1 cellular context compared by ENCODE assay signal in the genomic region with DNA sequence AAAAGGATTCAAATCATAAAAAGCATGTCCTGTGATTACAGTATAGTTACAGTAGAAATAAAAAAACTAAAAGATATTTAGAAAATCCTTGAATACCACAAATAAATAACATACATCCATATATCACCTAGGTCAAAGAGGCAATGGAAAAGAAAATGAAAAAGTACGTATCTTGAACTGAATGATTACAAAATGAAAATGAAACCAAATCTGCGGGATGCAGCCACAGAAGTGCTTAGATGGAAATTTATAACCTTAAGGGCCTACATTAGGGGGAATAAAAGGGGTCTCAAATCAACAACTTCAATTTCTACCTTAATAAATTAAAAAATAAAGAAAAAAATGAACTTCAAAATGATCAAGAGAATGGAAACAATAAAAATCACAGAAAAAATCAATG.
TF ChIP-seq lines count a peak whose summit lies in the region.

No MANE protein-coding gene starts in this region.

TF ChIP-seq in WTC11, 78 proteins besides CTCF, POLR2A, EP300 and RAD21 (continued from another document):
- TF ChIP-seq, protein P1, sequence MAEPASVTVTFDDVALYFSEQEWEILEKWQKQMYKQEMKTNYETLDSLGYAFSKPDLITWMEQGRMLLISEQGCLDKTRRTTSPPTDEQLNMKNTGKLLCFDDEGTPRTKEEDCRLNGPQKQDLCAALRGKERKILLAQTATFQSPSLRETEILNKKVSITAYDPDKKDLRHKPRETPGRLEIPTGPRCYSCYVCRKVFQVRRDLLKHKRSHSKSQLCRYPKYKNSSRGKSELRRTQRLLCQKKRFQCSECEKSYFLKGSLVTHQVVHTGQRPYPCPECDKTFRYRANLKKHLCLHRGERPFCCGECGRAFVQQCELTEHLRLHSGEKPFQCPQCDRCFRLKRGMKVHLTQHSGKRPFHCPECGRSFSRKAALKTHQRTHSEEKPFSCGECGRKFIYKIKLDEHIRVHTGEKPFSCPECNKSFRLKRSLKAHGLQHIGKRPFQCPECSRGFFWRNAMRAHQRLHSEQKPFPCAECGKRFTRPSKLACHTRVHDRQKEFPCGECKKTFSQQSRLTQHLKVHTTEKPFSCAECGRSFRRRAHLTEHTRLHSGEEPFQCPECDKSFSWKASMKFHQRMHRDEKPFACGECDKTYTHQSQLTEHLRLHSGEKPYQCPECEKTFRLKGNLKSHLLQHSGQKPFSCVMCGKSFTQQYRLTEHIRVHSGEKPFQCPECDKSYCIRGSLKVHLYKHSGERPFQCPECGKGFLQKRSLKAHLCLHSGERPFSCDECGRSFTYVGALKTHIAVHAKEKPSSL (CRISPR knock-in tag; conservative IDR thresholded peaks at IDR 0.05): no peak
- TF ChIP-seq, protein P2, sequence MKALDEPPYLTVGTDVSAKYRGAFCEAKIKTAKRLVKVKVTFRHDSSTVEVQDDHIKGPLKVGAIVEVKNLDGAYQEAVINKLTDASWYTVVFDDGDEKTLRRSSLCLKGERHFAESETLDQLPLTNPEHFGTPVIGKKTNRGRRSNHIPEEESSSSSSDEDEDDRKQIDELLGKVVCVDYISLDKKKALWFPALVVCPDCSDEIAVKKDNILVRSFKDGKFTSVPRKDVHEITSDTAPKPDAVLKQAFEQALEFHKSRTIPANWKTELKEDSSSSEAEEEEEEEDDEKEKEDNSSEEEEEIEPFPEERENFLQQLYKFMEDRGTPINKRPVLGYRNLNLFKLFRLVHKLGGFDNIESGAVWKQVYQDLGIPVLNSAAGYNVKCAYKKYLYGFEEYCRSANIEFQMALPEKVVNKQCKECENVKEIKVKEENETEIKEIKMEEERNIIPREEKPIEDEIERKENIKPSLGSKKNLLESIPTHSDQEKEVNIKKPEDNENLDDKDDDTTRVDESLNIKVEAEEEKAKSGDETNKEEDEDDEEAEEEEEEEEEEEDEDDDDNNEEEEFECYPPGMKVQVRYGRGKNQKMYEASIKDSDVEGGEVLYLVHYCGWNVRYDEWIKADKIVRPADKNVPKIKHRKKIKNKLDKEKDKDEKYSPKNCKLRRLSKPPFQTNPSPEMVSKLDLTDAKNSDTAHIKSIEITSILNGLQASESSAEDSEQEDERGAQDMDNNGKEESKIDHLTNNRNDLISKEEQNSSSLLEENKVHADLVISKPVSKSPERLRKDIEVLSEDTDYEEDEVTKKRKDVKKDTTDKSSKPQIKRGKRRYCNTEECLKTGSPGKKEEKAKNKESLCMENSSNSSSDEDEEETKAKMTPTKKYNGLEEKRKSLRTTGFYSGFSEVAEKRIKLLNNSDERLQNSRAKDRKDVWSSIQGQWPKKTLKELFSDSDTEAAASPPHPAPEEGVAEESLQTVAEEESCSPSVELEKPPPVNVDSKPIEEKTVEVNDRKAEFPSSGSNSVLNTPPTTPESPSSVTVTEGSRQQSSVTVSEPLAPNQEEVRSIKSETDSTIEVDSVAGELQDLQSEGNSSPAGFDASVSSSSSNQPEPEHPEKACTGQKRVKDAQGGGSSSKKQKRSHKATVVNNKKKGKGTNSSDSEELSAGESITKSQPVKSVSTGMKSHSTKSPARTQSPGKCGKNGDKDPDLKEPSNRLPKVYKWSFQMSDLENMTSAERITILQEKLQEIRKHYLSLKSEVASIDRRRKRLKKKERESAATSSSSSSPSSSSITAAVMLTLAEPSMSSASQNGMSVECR (CRISPR knock-in tag; IDR thresholded peaks at IDR 0.05; ENCODE audit: borderline replicate concordance): no peak
- TF ChIP-seq OVOL2 (CRISPR knock-in tag; IDR thresholded peaks at IDR 0.05; ENCODE audit: borderline replicate concordance): no peak
